26 cellular contexts compared by ENCODE assay signal in genomic region chr2:204306667-204307066, GRCh38.
"Had no signal": no experiment of that assay in that cellular context is flagged by ENCODE, and none has a peak within 500 bp of the region (broad histone marks: within the 10 kb centered on the region; RNA-seq: fewer than 3 reads in every experiment).

No MANE protein-coding gene starts in this region.

- H2AFZ ChIP-seq: hepatocyte had no signal

- H3K36me3 ChIP-seq: heart right ventricle, left ventricle myocardium inferior, pancreas, prostate gland, sigmoid colon, stomach, tibial artery had no signal

- H3K4me1 ChIP-seq: heart right ventricle, left ventricle myocardium inferior, pancreas, prostate gland, sigmoid colon, stomach, testis, tibial artery had no signal

- H3K4me1 Mint-ChIP-seq: mesothelial cell of epicardium; naive B cell; stimulated activated memory B cell treated with anti-CD40 and anti-IgM and Interleukin-4, amounts not matched to agents 10 μg/mL and 1 μg/mL and 100 μg/mL, for 72 hours had no signal

- H3K4me3 Mint-ChIP-seq: mesothelial cell of epicardium; naive B cell; natural killer cell; stimulated activated memory B cell treated with anti-CD40 and anti-IgM and Interleukin-4, amounts not matched to agents 10 μg/mL and 1 μg/mL and 100 μg/mL, for 72 hours had no signal

- H3K79me2 ChIP-seq: hepatocyte had no signal

- H3K27me3 ChIP-seq: hepatocyte, pancreas, sigmoid colon, stomach, testis, tibial artery had no signal

- ATAC-seq: heart right ventricle; natural killer cell; pancreas; right cardiac atrium; stimulated activated memory B cell treated with anti-CD40 and anti-IgM and Interleukin-4, amounts not matched to agents 10 μg/mL and 1 μg/mL and 100 μg/mL, for 72 hours had no signal

- H3K9me3 ChIP-seq: heart right ventricle, left ventricle myocardium inferior, pancreas, prostate gland, sigmoid colon, stomach, testis, tibial artery had no signal

- H3K36me3 Mint-ChIP-seq: mesothelial cell of epicardium; naive B cell; natural killer cell; stimulated activated memory B cell treated with anti-CD40 and anti-IgM and Interleukin-4, amounts not matched to agents 10 μg/mL and 1 μg/mL and 100 μg/mL, for 72 hours had no signal

- H3K27ac Mint-ChIP-seq: mesothelial cell of epicardium; naive B cell; natural killer cell; stimulated activated memory B cell treated with anti-CD40 and anti-IgM and Interleukin-4, amounts not matched to agents 10 μg/mL and 1 μg/mL and 100 μg/mL, for 72 hours had no signal

- H3K27ac ChIP-seq: heart right ventricle, hepatocyte, left ventricle myocardium inferior, pancreas, prostate gland, sigmoid colon, stomach, testis, tibial artery had no signal

- H3K4me3 ChIP-seq: heart right ventricle, hepatocyte, left ventricle myocardium inferior, lung, pancreas, prostate gland, sigmoid colon, smooth muscle cell, stomach, testis, tibial artery had no signal

- H3K4me2 ChIP-seq: hepatocyte, smooth muscle cell had no signal

- DNase-seq: heart right ventricle; islet precursor cell; left ventricle myocardium inferior; mesendoderm; naive B cell; natural killer cell; pancreas; posterior cingulate gyrus; retina; right cardiac atrium; sigmoid colon; stimulated activated CD4-positive, alpha-beta T cell treated with anti-CD3 and anti-CD28 coated beads, Interleukin-1b, Interleukin-23, amount 100 ng/mL, for 48 hours; stimulated activated CD4-positive, alpha-beta T cell treated with anti-CD3 and anti-CD28 coated beads, Interleukin-2, amount 100 ng/mL, for 48 hours; stimulated activated CD4-positive, alpha-beta T cell treated with anti-CD3 and anti-CD28 coated beads, Interleukin-4, amount 100 ng/mL, for 4 hours; stimulated activated CD8-positive, alpha-beta memory T cell treated with anti-CD3 and anti-CD28 coated beads, Interleukin-4, amount 100 ng/mL, for 48 hours; stimulated activated naive CD4-positive, alpha-beta T cell treated with Interleukin-2 at 50 U/mL for 16 hours; stomach; testis; tibial artery; trophoblast cell had no signal
